11 cellular contexts compared by ENCODE assay signal in the genomic region with DNA sequence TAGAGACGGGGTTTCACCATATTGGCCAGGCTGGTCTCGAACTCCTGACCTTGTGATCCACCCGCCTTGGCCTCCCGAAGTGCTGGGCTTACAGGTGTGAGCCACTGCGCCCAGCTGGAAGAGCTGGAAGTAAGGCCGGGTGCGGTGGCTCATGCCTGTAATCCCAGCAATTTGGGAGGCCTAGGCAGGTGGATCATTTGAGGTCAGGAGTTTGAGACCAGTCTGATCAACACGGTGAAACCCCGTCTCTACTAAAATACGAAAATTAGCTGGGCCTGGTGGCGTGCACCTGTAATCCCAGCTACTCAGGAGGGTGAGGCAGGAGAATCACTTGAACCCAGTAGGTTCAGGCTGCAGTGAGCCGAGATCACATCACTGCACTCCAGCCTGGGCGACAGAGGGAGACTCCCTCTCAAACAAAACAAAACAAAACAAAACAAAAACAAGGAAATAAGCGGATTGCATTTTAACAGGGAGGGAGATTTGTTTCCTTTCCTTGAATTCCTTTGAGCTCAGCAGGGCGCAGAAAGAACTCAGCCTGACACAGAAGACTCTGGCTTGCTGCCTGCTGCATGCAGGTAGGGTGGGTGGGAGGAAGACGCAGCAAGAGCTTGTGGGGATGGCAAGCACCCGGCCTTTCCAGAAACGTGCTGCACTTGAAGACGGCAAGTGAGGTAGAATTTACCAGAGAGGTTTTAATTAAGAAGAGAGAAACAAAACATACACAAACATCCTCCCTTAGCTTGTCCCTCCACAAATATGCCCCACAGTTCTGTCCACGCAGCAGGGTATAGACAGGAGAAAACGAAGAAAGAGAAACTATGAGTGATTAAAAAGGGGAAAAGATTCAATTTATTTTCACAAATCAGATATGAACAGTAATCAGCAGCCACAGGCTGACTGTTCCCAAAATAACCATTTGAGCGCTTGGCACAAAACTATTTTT. TPM values are rescaled to one million over a fixed set of nuclear protein-coding genes. Genes with fewer than 3 reads are reported as not detected.
DNase-seq lines count a peak whose midpoint lies in the region; ATAC-seq and TF ChIP-seq lines count a peak whose summit lies in the region.
"Had no signal": no experiment of that assay in that cellular context is flagged by ENCODE, and none has a peak within 500 bp of the region (broad histone marks: within the 10 kb centered on the region; RNA-seq: fewer than 3 reads in every experiment).

No MANE protein-coding gene starts in this region.

- no peaks in the 10 kb centered on the region for H3K9me2 ChIP-seq in MM.1S (replicated peaks; ENCODE audit: insufficient read depth, low read length)

- DNase-seq in cerebellum (ENCODE audit: low spot score) (peak; percentile 32), left kidney (ENCODE audit: low read depth, low spot score) (peak; percentile 68), substantia nigra (lab: John Stamatoyannopoulos, UW) (peak in 1 of 49 donors; percentile 26), globus pallidus (ENCODE audit: low spot score) (no peak), MM.1S (no peak), ovary (no peak)
- DNase-seq: activated CD8-positive, alpha-beta T cell treated with anti-CD3 and anti-CD28 coated beads, Interleukin-2, amount 10 ng/mL, durations not matched to agents 7 days and 5 days; cerebellar nuclear complex; NCI-H1694 treated with DMSO at 0.1 percent for 48 hours had no signal

- H3K4me1 ChIP-seq in MM.1S (ENCODE audit: low read length) (no peaks in the 10 kb centered on the region), ovary (ENCODE audit: insufficient read depth) (peaks cover 23% of the 10 kb centered on the region)

- WGBS in ovary, 3 donors = 46 to 54% (median 51%) methylated on average over 22 of the region's 22 CpGs

- H3K9ac ChIP-seq in MM.1S (ENCODE audit: low read length) = no peak overlapping the region

- TF ChIP-seq CTCF in MM.1S (IDR thresholded peaks at IDR 0.05; ENCODE audit: low read length) = no peak
- TF ChIP-seq CTCF in ovary (IDR thresholded peaks at IDR 0.05) = no peak

- no peaks in the 10 kb centered on the region for H3K79me2 ChIP-seq in MM.1S (ENCODE audit: low read length)

- TF ChIP-seq POLR2A in ovary (IDR thresholded peaks at IDR 0.05) = no peak

- H3K4me3 ChIP-seq in MM.1S (ENCODE audit: low read length) (no peak overlapping the region), ovary (no peak overlapping the region)

- H3K27me3 ChIP-seq in MM.1S (replicated peaks; ENCODE audit: insufficient read depth, low read length) (no peaks in the 10 kb centered on the region), ovary (no peaks in the 10 kb centered on the region)

- intact Hi-C loops in ovary (cut with DNase I) = no loop called here

- no peak for ATAC-seq in HG03045 (IDR thresholded peaks at IDR 0.05; ENCODE audit: unreplicated experiment)
- ATAC-seq: activated CD8-positive, alpha-beta T cell treated with anti-CD3 and anti-CD28 coated beads, Interleukin-2, amount 10 ng/mL, durations not matched to agents 7 days and 5 days had no signal

- H4K20me1 ChIP-seq in MM.1S (ENCODE audit: insufficient read depth, low read length) = no peaks in the 10 kb centered on the region

- no peak overlapping the region for H3K4me2 ChIP-seq in MM.1S (ENCODE audit: low read depth, low read length)

- no peaks in the 10 kb centered on the region for H3F3A ChIP-seq in MM.1S (ENCODE audit: insufficient read depth, low read length)

- TF ChIP-seq EP300 in Ishikawa (IDR thresholded peaks at IDR 0.05; ENCODE audit: borderline replicate concordance) (no peak), ovary (IDR thresholded peaks at IDR 0.05) (no peak)

- no peaks in the 10 kb centered on the region for H3K36me3 ChIP-seq in MM.1S (replicated peaks; ENCODE audit: insufficient read depth, low read length)
- H3K36me3 ChIP-seq in ovary = no peaks in the 10 kb centered on the region

- no peak for TF ChIP-seq RAD21 in Ishikawa (IDR thresholded peaks at IDR 0.05; ENCODE audit: low read depth)

- H3K27ac ChIP-seq in substantia nigra (ENCODE audit: low read depth, low read length, poor library complexity, severe bottlenecking) = peak overlapping the region; percentile 73
- no peak overlapping the region for H3K27ac ChIP-seq in MM.1S (ENCODE audit: low read length)
- peak overlapping the region in 1 of 2 donors; percentile 29 for H3K27ac ChIP-seq in ovary

- H3K9me3 ChIP-seq in MM.1S (replicated peaks; ENCODE audit: insufficient read depth, low read length) = no peaks in the 10 kb centered on the region
- H3K9me3 ChIP-seq in ovary = no peaks in the 10 kb centered on the region

- no peak overlapping the region for H2AFZ ChIP-seq in MM.1S (ENCODE audit: low read length)

TF ChIP-seq in Ishikawa, 13 proteins besides CTCF, POLR2A, EP300 and RAD21:
- TF ChIP-seq, protein P1, sequence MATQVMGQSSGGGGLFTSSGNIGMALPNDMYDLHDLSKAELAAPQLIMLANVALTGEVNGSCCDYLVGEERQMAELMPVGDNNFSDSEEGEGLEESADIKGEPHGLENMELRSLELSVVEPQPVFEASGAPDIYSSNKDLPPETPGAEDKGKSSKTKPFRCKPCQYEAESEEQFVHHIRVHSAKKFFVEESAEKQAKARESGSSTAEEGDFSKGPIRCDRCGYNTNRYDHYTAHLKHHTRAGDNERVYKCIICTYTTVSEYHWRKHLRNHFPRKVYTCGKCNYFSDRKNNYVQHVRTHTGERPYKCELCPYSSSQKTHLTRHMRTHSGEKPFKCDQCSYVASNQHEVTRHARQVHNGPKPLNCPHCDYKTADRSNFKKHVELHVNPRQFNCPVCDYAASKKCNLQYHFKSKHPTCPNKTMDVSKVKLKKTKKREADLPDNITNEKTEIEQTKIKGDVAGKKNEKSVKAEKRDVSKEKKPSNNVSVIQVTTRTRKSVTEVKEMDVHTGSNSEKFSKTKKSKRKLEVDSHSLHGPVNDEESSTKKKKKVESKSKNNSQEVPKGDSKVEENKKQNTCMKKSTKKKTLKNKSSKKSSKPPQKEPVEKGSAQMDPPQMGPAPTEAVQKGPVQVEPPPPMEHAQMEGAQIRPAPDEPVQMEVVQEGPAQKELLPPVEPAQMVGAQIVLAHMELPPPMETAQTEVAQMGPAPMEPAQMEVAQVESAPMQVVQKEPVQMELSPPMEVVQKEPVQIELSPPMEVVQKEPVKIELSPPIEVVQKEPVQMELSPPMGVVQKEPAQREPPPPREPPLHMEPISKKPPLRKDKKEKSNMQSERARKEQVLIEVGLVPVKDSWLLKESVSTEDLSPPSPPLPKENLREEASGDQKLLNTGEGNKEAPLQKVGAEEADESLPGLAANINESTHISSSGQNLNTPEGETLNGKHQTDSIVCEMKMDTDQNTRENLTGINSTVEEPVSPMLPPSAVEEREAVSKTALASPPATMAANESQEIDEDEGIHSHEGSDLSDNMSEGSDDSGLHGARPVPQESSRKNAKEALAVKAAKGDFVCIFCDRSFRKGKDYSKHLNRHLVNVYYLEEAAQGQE (IDR thresholded peaks at IDR 0.05; ENCODE audit: low read depth) = no peak
- TF ChIP-seq, protein P2, sequence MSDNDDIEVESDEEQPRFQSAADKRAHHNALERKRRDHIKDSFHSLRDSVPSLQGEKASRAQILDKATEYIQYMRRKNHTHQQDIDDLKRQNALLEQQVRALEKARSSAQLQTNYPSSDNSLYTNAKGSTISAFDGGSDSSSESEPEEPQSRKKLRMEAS (IDR thresholded peaks at IDR 0.05) = 0 out of 2 replicates have a peak, but pooled peaks have one; percentile 3
- no peak for TF ChIP-seq NFIC (IDR thresholded peaks at IDR 0.05)

RNA-seq across cellular contexts. Expression of a gene that starts 40.8 kb away (rescaled TPM):
- total RNA-seq in cerebellum (136 TPM), ovary (100 to 1,000 TPM in 3 of 7 donors, 10 to 100 TPM in 4; 55.3 to 182 (median 96.0) TPM)
- 10 to 100 TPM; 12.9 to 57.7 TPM for polyA plus RNA-seq in ovary

Comparison
In these comparisons a context has a peak if more than half of its experiments do, and no peak if none do; other contexts are left out.
1. DNase-seq: peak in cerebellum (single experiment) and left kidney (single experiment); none in globus pallidus (single experiment), MM.1S (single experiment) and ovary (0 of 5).